Comparison of ENCODE assay signal across 1 cellular context in the genomic region with DNA sequence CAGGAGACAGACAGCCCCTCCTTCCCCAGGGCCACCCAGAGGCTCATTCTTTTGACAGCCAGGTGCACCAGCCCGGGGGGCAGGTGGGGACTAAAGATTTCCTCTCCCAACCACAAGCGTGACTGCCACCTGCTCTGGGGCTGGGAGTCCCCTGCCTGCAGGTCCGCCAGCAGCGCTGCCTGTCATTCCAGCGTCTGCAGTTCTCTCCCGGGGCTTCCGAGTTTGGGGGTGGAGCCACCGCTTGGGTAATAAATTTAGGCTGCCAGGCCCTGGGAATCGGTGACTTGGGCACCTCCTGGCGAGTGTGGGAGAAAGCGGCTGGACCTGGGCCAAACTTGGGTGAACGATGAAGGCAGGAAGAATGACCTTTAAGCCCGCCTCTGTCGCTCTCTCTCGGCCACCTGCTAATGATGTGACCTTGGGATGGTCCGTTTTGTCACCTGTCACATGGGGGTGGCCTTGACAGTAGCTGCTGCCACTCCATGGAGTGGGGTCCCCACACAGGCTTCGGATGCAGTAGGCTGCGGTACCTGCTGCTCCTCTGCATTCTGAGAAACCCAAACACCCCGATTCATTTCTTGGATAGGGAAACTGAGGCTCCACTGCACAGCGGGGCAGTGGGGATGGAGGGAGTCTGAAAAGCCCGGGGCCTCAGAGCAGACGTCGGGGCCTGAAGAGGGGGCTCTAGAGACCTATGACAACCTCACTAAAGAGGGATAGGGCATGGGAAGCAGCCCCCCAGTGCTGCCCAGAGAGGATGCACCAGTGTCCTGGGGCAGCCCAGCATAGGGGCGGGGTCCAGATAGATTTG.
TF ChIP-seq lines count a peak whose summit lies in the region.

No MANE protein-coding gene starts in this region.

TF ChIP-seq in HepG2, 621 proteins besides CTCF, POLR2A, EP300 and RAD21 (continued from another document and continues in another):
- TF ChIP-seq, protein P1, sequence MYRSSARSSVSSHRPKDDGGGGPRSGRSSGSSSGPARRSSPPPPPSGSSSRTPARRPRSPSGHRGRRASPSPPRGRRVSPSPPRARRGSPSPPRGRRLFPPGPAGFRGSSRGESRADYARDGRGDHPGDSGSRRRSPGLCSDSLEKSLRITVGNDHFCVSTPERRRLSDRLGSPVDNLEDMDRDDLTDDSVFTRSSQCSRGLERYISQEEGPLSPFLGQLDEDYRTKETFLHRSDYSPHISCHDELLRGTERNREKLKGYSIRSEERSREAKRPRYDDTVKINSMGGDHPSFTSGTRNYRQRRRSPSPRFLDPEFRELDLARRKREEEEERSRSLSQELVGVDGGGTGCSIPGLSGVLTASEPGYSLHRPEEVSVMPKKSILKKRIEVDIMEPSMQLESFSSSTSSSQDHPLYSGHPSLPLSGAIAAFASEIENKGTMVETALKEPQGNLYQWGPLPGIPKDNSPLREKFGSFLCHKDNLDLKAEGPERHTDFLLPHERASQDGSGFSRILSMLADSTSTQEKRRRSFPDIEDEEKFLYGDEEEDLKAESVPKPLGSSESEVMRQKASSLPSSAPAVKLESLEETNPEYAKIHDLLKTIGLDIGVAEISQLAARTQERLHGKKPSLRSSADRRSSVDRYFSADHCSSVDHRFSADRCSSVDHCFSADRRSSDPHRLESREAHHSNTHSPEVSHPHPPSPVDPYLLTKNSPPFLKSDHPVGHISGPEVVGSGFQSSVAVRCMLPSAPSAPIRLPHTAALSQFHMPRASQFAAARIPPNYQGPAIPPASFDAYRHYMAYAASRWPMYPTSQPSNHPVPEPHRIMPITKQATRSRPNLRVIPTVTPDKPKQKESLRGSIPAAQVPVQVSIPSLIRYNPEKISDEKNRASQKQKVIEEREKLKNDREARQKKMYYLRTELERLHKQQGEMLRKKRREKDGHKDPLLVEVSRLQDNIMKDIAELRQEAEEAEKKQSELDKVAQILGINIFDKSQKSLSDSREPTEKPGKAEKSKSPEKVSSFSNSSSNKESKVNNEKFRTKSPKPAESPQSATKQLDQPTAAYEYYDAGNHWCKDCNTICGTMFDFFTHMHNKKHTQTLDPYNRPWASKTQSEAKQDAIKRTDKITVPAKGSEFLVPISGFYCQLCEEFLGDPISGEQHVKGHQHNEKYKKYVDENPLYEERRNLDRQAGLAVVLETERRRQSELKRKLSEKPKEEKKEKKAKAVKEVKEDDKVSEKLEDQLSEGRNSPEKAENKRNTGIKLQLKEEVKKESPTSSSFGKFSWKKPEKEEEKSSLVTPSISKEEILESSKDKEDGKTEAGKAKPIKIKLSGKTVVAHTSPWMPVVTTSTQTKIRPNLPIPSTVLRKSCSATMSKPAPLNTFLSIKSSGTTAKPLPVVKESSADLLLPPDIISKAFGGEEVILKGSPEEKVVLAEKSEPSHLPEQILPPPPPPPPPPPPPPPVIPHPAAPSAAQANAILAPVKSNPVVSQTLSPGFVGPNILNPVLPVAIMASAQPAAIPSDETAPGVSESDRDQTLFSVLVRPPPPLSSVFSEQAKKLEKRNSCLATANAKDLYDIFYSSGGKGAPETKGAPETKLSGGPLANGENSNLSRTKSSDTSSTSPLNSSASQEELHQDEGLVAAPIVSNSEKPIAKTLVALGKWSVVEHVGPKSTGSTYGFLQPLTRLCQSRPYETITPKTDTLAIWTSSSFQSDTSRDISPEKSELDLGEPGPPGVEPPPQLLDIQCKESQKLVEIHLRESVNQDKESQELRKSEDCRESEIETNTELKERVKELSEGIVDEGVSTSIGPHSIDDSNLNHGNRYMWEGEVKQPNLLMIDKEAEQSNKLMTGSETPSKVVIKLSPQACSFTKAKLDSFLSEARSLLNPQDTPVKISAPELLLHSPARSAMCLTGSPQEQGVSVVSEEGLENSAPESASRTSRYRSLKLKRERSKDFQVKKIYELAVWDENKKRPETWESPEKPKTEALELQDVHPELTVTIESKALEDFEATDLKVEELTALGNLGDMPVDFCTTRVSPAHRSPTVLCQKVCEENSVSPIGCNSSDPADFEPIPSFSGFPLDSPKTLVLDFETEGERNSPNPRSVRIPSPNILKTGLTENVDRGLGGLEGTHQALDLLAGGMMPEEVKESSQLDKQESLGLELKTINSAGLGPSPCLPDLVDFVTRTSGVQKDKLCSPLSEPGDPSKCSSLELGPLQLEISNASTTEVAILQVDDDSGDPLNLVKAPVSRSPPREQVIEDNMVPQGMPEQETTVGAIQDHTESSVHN (CRISPR knock-in tag; IDR thresholded peaks at IDR 0.05), result 0 out of 2 replicates have a peak, but pooled peaks have one; percentile 16
- TF ChIP-seq ZNF263 (CRISPR knock-in tag; IDR thresholded peaks at IDR 0.05) (no peak), SMARCE1 (IDR thresholded peaks at IDR 0.05; ENCODE audit: borderline replicate concordance) (no peak), ZNF761 (CRISPR knock-in tag; conservative IDR thresholded peaks at IDR 0.05) (peak; percentile 80), ZNF468 (CRISPR knock-in tag; IDR thresholded peaks at IDR 0.05) (no peak), ISL2 (CRISPR knock-in tag; IDR thresholded peaks at IDR 0.05) (peak; percentile 47; the same call in 1 of the 2 replicates), ZNF720 (CRISPR knock-in tag; IDR thresholded peaks at IDR 0.05) (no peak), ELF1 (CRISPR knock-in tag; IDR thresholded peaks at IDR 0.05) (peak; percentile 35; the same call in 1 of the 2 replicates), ZFX (CRISPR knock-in tag; IDR thresholded peaks at IDR 0.05; ENCODE audit: low read depth) (no peak; the same call in 1 of the 2 replicates), ZC3H13 (CRISPR knock-in tag; IDR thresholded peaks at IDR 0.05) (peak; percentile 66), ZNF510 (CRISPR knock-in tag; IDR thresholded peaks at IDR 0.05; ENCODE audit: low read depth) (no peak), DR1 (CRISPR knock-in tag; IDR thresholded peaks at IDR 0.05) (no peak), ZNF264 (CRISPR knock-in tag; IDR thresholded peaks at IDR 0.05) (no peak), STAT5B (CRISPR knock-in tag; IDR thresholded peaks at IDR 0.05) (no peak), GATAD1 (CRISPR knock-in tag; IDR thresholded peaks at IDR 0.05) (peak; percentile 48; the same call in 1 of the 2 replicates), SRSF9 (IDR thresholded peaks at IDR 0.05; ENCODE audit: borderline replicate concordance, insufficient read depth, low read depth, low read length, poor library complexity, severe bottlenecking) (no peak), MYNN (CRISPR knock-in tag; IDR thresholded peaks at IDR 0.05; ENCODE audit: low read depth) (no peak), RCOR2 (CRISPR knock-in tag; IDR thresholded peaks at IDR 0.05) (0 out of 2 replicates have a peak, but pooled peaks have one; percentile 48), SMC3 (IDR thresholded peaks at IDR 0.05; ENCODE audit: low read length) (peak; percentile 24; the same call in 1 of the 2 replicates), SMAD9 (CRISPR knock-in tag; IDR thresholded peaks at IDR 0.05) (0 out of 2 replicates have a peak, but pooled peaks have one; percentile 12), YEATS2 (CRISPR knock-in tag; IDR thresholded peaks at IDR 0.05; ENCODE audit: borderline replicate concordance) (no peak), MED8 (CRISPR knock-in tag; IDR thresholded peaks at IDR 0.05; ENCODE audit: insufficient replicate concordance) (no peak), AGO1 (IDR thresholded peaks at IDR 0.05; ENCODE audit: low read depth, low read length, poor library complexity, severe bottlenecking) (peak; percentile 80)
- TF ChIP-seq, protein P2, sequence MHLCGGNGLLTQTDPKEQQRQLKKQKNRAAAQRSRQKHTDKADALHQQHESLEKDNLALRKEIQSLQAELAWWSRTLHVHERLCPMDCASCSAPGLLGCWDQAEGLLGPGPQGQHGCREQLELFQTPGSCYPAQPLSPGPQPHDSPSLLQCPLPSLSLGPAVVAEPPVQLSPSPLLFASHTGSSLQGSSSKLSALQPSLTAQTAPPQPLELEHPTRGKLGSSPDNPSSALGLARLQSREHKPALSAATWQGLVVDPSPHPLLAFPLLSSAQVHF (CRISPR knock-in tag; IDR thresholded peaks at IDR 0.05), result no peak
- TF ChIP-seq, protein P3, sequence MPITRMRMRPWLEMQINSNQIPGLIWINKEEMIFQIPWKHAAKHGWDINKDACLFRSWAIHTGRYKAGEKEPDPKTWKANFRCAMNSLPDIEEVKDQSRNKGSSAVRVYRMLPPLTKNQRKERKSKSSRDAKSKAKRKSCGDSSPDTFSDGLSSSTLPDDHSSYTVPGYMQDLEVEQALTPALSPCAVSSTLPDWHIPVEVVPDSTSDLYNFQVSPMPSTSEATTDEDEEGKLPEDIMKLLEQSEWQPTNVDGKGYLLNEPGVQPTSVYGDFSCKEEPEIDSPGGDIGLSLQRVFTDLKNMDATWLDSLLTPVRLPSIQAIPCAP (CRISPR knock-in tag; IDR thresholded peaks at IDR 0.05; ENCODE audit: low read depth), result no peak
- TF ChIP-seq, protein P4, sequence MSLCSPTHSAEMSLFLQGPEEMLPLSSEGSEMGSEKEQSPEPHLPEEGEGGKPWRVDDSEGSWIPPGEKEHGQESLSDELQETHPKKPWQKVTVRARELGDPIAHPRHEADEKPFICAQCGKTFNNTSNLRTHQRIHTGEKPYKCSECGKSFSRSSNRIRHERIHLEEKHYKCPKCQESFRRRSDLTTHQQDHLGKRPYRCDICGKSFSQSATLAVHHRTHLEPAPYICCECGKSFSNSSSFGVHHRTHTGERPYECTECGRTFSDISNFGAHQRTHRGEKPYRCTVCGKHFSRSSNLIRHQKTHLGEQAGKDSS (CRISPR knock-in tag; IDR thresholded peaks at IDR 0.05; ENCODE audit: borderline replicate concordance, low read depth), result peak; percentile 34; the same call in 1 of the 2 replicates
- TF ChIP-seq, protein P5, sequence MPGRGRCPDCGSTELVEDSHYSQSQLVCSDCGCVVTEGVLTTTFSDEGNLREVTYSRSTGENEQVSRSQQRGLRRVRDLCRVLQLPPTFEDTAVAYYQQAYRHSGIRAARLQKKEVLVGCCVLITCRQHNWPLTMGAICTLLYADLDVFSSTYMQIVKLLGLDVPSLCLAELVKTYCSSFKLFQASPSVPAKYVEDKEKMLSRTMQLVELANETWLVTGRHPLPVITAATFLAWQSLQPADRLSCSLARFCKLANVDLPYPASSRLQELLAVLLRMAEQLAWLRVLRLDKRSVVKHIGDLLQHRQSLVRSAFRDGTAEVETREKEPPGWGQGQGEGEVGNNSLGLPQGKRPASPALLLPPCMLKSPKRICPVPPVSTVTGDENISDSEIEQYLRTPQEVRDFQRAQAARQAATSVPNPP (CRISPR knock-in tag; IDR thresholded peaks at IDR 0.05), result no peak
- TF ChIP-seq, protein P6, sequence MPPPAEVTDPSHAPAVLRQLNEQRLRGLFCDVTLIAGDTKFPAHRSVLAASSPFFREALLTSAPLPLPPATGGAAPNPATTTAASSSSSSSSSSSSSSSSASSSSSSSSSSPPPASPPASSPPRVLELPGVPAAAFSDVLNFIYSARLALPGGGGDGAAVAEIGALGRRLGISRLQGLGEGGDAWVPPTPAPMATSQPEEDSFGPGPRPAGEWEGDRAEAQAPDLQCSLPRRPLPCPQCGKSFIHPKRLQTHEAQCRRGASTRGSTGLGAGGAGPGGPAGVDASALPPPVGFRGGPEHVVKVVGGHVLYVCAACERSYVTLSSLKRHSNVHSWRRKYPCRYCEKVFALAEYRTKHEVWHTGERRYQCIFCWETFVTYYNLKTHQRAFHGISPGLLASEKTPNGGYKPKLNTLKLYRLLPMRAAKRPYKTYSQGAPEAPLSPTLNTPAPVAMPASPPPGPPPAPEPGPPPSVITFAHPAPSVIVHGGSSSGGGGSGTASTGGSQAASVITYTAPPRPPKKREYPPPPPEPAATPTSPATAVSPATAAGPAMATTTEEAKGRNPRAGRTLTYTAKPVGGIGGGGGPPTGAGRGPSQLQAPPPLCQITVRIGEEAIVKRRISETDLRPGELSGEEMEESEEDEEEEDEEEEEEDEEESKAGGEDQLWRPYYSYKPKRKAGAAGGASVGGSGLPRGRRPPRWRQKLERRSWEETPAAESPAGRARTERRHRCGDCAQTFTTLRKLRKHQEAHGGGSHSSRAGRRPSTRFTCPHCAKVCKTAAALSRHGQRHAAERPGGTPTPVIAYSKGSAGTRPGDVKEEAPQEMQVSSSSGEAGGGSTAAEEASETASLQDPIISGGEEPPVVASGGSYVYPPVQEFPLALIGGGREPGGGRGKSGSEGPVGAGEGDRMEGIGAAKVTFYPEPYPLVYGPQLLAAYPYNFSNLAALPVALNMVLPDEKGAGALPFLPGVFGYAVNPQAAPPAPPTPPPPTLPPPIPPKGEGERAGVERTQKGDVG (CRISPR knock-in tag; IDR thresholded peaks at IDR 0.05; ENCODE audit: borderline replicate concordance), result peak; percentile 62; the same call in 1 of the 2 replicates
- TF ChIP-seq, protein P7, sequence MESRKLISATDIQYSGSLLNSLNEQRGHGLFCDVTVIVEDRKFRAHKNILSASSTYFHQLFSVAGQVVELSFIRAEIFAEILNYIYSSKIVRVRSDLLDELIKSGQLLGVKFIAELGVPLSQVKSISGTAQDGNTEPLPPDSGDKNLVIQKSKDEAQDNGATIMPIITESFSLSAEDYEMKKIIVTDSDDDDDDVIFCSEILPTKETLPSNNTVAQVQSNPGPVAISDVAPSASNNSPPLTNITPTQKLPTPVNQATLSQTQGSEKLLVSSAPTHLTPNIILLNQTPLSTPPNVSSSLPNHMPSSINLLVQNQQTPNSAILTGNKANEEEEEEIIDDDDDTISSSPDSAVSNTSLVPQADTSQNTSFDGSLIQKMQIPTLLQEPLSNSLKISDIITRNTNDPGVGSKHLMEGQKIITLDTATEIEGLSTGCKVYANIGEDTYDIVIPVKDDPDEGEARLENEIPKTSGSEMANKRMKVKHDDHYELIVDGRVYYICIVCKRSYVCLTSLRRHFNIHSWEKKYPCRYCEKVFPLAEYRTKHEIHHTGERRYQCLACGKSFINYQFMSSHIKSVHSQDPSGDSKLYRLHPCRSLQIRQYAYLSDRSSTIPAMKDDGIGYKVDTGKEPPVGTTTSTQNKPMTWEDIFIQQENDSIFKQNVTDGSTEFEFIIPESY (CRISPR knock-in tag; IDR thresholded peaks at IDR 0.05), result peak; percentile 63; the same call in 1 of the 2 replicates
- TF ChIP-seq, protein P8, sequence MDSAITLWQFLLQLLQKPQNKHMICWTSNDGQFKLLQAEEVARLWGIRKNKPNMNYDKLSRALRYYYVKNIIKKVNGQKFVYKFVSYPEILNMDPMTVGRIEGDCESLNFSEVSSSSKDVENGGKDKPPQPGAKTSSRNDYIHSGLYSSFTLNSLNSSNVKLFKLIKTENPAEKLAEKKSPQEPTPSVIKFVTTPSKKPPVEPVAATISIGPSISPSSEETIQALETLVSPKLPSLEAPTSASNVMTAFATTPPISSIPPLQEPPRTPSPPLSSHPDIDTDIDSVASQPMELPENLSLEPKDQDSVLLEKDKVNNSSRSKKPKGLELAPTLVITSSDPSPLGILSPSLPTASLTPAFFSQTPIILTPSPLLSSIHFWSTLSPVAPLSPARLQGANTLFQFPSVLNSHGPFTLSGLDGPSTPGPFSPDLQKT (CRISPR knock-in tag; IDR thresholded peaks at IDR 0.05; ENCODE audit: borderline replicate concordance), result no peak
- TF ChIP-seq, protein P9, sequence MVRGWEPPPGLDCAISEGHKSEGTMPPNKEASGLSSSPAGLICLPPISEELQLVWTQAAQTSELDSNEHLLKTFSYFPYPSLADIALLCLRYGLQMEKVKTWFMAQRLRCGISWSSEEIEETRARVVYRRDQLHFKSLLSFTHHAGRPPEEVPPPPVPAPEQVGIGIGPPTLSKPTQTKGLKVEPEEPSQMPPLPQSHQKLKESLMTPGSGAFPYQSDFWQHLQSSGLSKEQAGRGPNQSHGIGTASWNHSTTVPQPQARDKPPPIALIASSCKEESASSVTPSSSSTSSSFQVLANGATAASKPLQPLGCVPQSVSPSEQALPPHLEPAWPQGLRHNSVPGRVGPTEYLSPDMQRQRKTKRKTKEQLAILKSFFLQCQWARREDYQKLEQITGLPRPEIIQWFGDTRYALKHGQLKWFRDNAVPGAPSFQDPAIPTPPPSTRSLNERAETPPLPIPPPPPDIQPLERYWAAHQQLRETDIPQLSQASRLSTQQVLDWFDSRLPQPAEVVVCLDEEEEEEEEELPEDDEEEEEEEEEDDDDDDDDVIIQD (CRISPR knock-in tag; IDR thresholded peaks at IDR 0.05; ENCODE audit: low read depth), result peak; percentile 69; the same call in 1 of the 2 replicates
- TF ChIP-seq, protein P10, sequence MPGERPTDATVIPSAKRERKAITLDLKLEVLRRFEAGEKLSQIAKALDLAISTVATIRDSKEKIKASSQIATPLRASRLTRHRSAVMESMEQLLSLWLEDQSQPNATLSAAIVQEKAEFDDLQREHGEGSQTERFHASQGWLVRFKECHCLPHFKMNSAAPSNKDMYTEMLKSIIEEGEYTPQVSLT (CRISPR knock-in tag; IDR thresholded peaks at IDR 0.05; ENCODE audit: borderline replicate concordance, low read depth), result no peak
